ENCODE assay signal across 23 cellular contexts in the genomic region with DNA sequence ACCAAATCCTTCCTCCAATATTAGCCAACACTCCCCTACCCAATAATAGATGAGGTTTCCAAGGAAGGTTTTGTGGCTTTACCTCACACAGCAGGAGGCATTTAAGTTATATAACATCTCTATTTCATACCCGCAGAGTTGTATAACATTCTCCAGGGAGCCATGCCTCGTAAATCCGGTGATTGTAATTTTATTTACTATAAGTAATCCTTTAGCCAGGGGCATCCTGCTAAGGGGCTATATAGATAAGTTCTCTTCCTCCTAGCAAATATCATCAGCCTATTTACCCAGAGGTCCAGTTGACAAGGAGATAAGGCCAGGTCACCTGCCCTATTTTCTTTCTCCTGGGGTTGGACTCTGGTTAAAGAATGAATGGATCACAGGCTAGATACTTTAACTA.
"Had no signal": no experiment of that assay in that cellular context is flagged by ENCODE, and none has a peak within 500 bp of the region (broad histone marks: within the 10 kb centered on the region; RNA-seq: fewer than 3 reads in every experiment).

No MANE protein-coding gene starts in this region.

- H3K9me3 Mint-ChIP-seq: mesothelial cell of epicardium, neural progenitor cell had no signal

- H3K36me3 Mint-ChIP-seq: memory B cell; mesothelial cell of epicardium; natural killer cell treated with Interleukin-12 subunit alpha and Interleukin-12 subunit beta and Interleukin-15 and Interleukin-18, amount 100 ng/mL, for 72 hours; neural progenitor cell; stimulated activated naive B cell treated with anti-CD40 and anti-IgM and Interleukin-4, amounts not matched to agents 10 μg/mL and 1 μg/mL and 100 μg/mL, for 72 hours had no signal

- H3K4me3 ChIP-seq: heart right ventricle, left ventricle myocardium inferior, lower lobe of right lung, neural progenitor cell, ovary, right atrium auricular region, sigmoid colon, skin epidermis, testis, tibial nerve, upper lobe of right lung, vagina had no signal

- H3K27ac ChIP-seq: heart right ventricle, left ventricle myocardium inferior, lower lobe of right lung, neural progenitor cell, ovary, right atrium auricular region, sigmoid colon, skin epidermis, testis, tibial nerve, upper lobe of right lung, vagina had no signal

- H3K27ac Mint-ChIP-seq: memory B cell; mesothelial cell of epicardium; natural killer cell treated with Interleukin-12 subunit alpha and Interleukin-12 subunit beta and Interleukin-15 and Interleukin-18, amount 100 ng/mL, for 72 hours; neural progenitor cell; stimulated activated naive B cell treated with anti-CD40 and anti-IgM and Interleukin-4, amounts not matched to agents 10 μg/mL and 1 μg/mL and 100 μg/mL, for 72 hours; stimulated activated naive CD8-positive, alpha-beta T cell treated with anti-CD3 and anti-CD28 coated beads, Interleukin-15, amount 100 ng/mL, for 72 hours had no signal

- H3K27me3 Mint-ChIP-seq: memory B cell; natural killer cell treated with Interleukin-12 subunit alpha and Interleukin-12 subunit beta and Interleukin-15 and Interleukin-18, amount 100 ng/mL, for 72 hours; stimulated activated naive B cell treated with anti-CD40 and anti-IgM and Interleukin-4, amounts not matched to agents 10 μg/mL and 1 μg/mL and 100 μg/mL, for 72 hours; stimulated activated naive CD8-positive, alpha-beta T cell treated with anti-CD3 and anti-CD28 coated beads, Interleukin-15, amount 100 ng/mL, for 72 hours had no signal

- ATAC-seq: heart right ventricle; lower lobe of right lung; natural killer cell treated with Interleukin-12 subunit alpha and Interleukin-12 subunit beta and Interleukin-15 and Interleukin-18, amount 100 ng/mL, for 72 hours; stimulated activated naive B cell treated with anti-CD40 and anti-IgM and Interleukin-4, amounts not matched to agents 10 μg/mL and 1 μg/mL and 100 μg/mL, for 72 hours; stimulated activated naive CD8-positive, alpha-beta T cell treated with anti-CD3 and anti-CD28 coated beads, Interleukin-15, amount 100 ng/mL, for 72 hours; upper lobe of right lung had no signal

- H3K27me3 ChIP-seq: heart right ventricle, neural progenitor cell, ovary, right atrium auricular region, sigmoid colon, testis, tibial nerve, upper lobe of right lung, vagina had no signal

- H3K4me1 Mint-ChIP-seq: memory B cell; mesothelial cell of epicardium; neural progenitor cell; stimulated activated naive B cell treated with anti-CD40 and anti-IgM and Interleukin-4, amounts not matched to agents 10 μg/mL and 1 μg/mL and 100 μg/mL, for 72 hours; stimulated activated naive CD8-positive, alpha-beta T cell treated with anti-CD3 and anti-CD28 coated beads, Interleukin-15, amount 100 ng/mL, for 72 hours had no signal

- H3K4me3 Mint-ChIP-seq: memory B cell; mesothelial cell of epicardium; natural killer cell treated with Interleukin-12 subunit alpha and Interleukin-12 subunit beta and Interleukin-15 and Interleukin-18, amount 100 ng/mL, for 72 hours; neural progenitor cell; stimulated activated naive B cell treated with anti-CD40 and anti-IgM and Interleukin-4, amounts not matched to agents 10 μg/mL and 1 μg/mL and 100 μg/mL, for 72 hours; stimulated activated naive CD8-positive, alpha-beta T cell treated with anti-CD3 and anti-CD28 coated beads, Interleukin-15, amount 100 ng/mL, for 72 hours had no signal

- H3K4me1 ChIP-seq: heart right ventricle, left ventricle myocardium inferior, lower lobe of right lung, right atrium auricular region, sigmoid colon, testis, upper lobe of right lung, vagina had no signal

- H3K36me3 ChIP-seq: heart right ventricle, left ventricle myocardium inferior, lower lobe of right lung, neural progenitor cell, ovary, right atrium auricular region, sigmoid colon, tibial nerve, upper lobe of right lung, vagina had no signal

- H3K9me3 ChIP-seq: heart right ventricle, left ventricle myocardium inferior, lower lobe of right lung, ovary, right atrium auricular region, testis, tibial nerve, upper lobe of right lung, vagina had no signal

- DNase-seq: effector CD4-positive, alpha-beta T cell; foreskin melanocyte; heart right ventricle; islet precursor cell; left ventricle myocardium inferior; lower lobe of right lung; nucleus accumbens; ovary; sigmoid colon; stimulated activated CD4-positive, alpha-beta T cell treated with anti-CD3 and anti-CD28 coated beads, Interleukin-2, amount 100 ng/mL, for 24 hours; stimulated activated CD4-positive, alpha-beta T cell treated with anti-CD3 and anti-CD28 coated beads, Interleukin-4, amount 100 ng/mL, for 4 hours; stimulated activated naive B cell treated with anti-CD40 and anti-IgM and Interleukin-4, amounts not matched to agents 10 μg/mL and 1 μg/mL and 100 μg/mL, for 72 hours; stimulated activated naive CD8-positive, alpha-beta T cell treated with anti-CD3 and anti-CD28 coated beads, Interleukin-15, amount 100 ng/mL, for 72 hours; testis; upper lobe of right lung had no signal
